12 cellular contexts compared by ENCODE assay signal in the genomic region with DNA sequence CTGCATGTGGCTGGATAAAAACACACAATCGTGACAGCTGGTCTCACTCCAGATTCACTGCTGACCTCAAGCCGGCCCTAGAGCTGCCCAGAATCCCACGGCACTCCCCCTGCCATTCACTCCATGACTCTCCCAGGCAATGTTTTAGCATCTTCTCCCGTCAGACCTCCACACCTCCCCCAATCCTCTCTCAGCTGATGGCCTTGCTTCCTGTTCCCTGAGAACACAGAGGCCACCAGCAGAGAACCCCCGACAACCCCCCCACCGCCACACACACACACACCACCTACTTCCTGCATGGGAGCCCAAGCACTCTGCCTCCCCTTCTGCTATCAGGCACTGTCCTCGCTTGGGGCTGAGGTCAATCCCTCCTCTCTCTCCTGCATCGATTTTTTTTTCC. TPM values are rescaled to one million over a fixed set of nuclear protein-coding genes. Genes with fewer than 3 reads are reported as not detected.
DNase-seq lines count a peak whose midpoint lies in the region; ATAC-seq, FAIRE-seq and TF ChIP-seq lines count a peak whose summit lies in the region.
"Had no signal": no experiment of that assay in that cellular context is flagged by ENCODE, and none has a peak within 500 bp of the region (broad histone marks: within the 10 kb centered on the region; RNA-seq: fewer than 3 reads in every experiment).

No MANE protein-coding gene starts in this region.

- TF ChIP-seq POLR2A in IMR-90 (IDR thresholded peaks at IDR 0.05; ENCODE audit: low read depth, low read length) (no peak), K562 (conservative IDR thresholded peaks at IDR 0.05) (no peak)

- POLR2A ChIA-PET in IMR-90 (lab: Charles Lee; ENCODE audit: unreplicated experiment): no interaction called here
- POLR2A ChIA-PET in K562 (lab: Yijun Ruan, JAX): interaction anchor here (0.5 to 1.3 kb wide), 8 partner anchors 8 to 1190 kb away, joined by 3 to 5 read pairs (median 3); no protein-coding TSS in a partner anchor

- H2BK15ac ChIP-seq in IMR-90 (ENCODE audit: low read depth, low read length): no peak overlapping the region

- no peak overlapping the region for H2BK120ac ChIP-seq in IMR-90 (ENCODE audit: low read depth, low read length)

- no TSS peak for BruUV-seq in IMR-90 (replicated peaks; lab: Mats Ljungman, UMichigan)
- no TSS peak for BruUV-seq in K562 (replicated peaks; lab: Mats Ljungman, UMichigan)

- TF ChIP-seq RAD21 in IMR-90 (IDR thresholded peaks at IDR 0.05; ENCODE audit: low read length): no peak
- TF ChIP-seq RAD21 in K562 (CRISPR knock-in tag; conservative IDR thresholded peaks at IDR 0.05 in 1 of 2, IDR thresholded peaks at IDR 0.05 in 1 of 2): no peak

- ATAC-seq in IMR-90 (ENCODE audit: low read depth): no peak
- no peak for ATAC-seq in K562
- no peak for ATAC-seq in lower lobe of right lung
- no peak for ATAC-seq in HG02885 (IDR thresholded peaks at IDR 0.05; ENCODE audit: poor library complexity, unreplicated experiment)
- ATAC-seq: activated T-helper 17 cell treated with anti-CD3 and anti-CD28 coated beads, Interleukin-2, amount 50 U/mL, for 72 hours had no signal

- no peak overlapping the region for H3K56ac ChIP-seq in IMR-90 (ENCODE audit: extremely low read depth, insufficient read depth, low read length)

- H3K14ac ChIP-seq in IMR-90 (replicated peaks; ENCODE audit: low read depth, low read length): no peak overlapping the region

- H2AK9ac ChIP-seq in IMR-90 (replicated peaks; ENCODE audit: low read depth, low read length, poor library complexity): no peak overlapping the region

- H3K4me2 ChIP-seq in BLaER1 treated with 17β-estradiol and CSF1 and Interleukin-3, amounts not matched to agents 10 nM and 100 nM: peak overlapping the region in 10 of 11 experiments; percentile 4 to 77 (median 58); a peak in 19 of 22 replicates
- H3K4me2 ChIP-seq in IMR-90 (ENCODE audit: low read depth, low read length) (0 out of 2 replicates have a peak overlapping the region, but pooled peaks have one; percentile 4), K562 (ENCODE audit: insufficient read depth, low read length) (no peak overlapping the region)

- no peak overlapping the region for H2BK20ac ChIP-seq in IMR-90 (ENCODE audit: low read depth, low read length)

- H3K27me3 ChIP-seq in BLaER1 treated with 17β-estradiol and CSF1 and Interleukin-3, amounts not matched to agents 10 nM and 100 nM: no peaks in the 10 kb centered on the region
- H3K27me3 ChIP-seq in IMR-90 (ENCODE audit: control insufficient read depth, insufficient read depth, low read length) (no peaks in the 10 kb centered on the region), K562 (ENCODE audit: control insufficient read depth in 2 of 2, insufficient read depth in 2 of 2, low read length in 2 of 2) (no peaks in the 10 kb centered on the region), lower lobe of right lung (ENCODE audit: low read depth) (no peaks in the 10 kb centered on the region)

- H3K27ac ChIP-seq in BLaER1 treated with 17β-estradiol and CSF1 and Interleukin-3, amounts not matched to agents 10 nM and 100 nM: peak overlapping the region in 5 of 11 experiments; percentile 8 to 43 (median 22); a peak in 5 of 22 replicates
- H3K27ac ChIP-seq in IMR-90 (ENCODE audit: insufficient read depth, low read length): no peak overlapping the region
- H3K27ac ChIP-seq in K562 (ENCODE audit: extremely low read depth, low read depth, low read length): no peak overlapping the region
- H3K27ac ChIP-seq in lower lobe of right lung: peak overlapping the region; percentile 36
- H3K27ac ChIP-seq: C4-2B had no signal

- H3K4ac ChIP-seq in IMR-90 (ENCODE audit: low read depth, low read length): no peak overlapping the region

- H3K9me1 ChIP-seq in IMR-90 (ENCODE audit: insufficient read depth, low read length): peaks cover 43% of the 10 kb centered on the region
- H3K9me1 ChIP-seq in K562 (ENCODE audit: control insufficient read depth, insufficient read depth, low read length): peaks cover 6% of the 10 kb centered on the region

- DNase-seq in IMR-90 (peak; percentile 61), K562 (ENCODE audit: extremely low read depth in 1 of 4, low spot score in 3 of 4) (peak in 3 of 4 experiments; percentile 40 to 52 (median 45)), lower lobe of right lung (no peak), OCI-M1 (lab: John Stamatoyannopoulos, UW) (no peak), 8988T (no peak)
- DNase-seq in activated naive CD4-positive, alpha-beta T cell (lab: John Stamatoyannopoulos, UW): no peak
- DNase-seq: NCI-H1105 had no signal

- TF ChIP-seq EP300 in K562 (IDR thresholded peaks at IDR 0.05; ENCODE audit: low read length): no peak

- H3K9ac ChIP-seq in BLaER1 treated with 17β-estradiol and CSF1 and Interleukin-3, amounts not matched to agents 10 nM and 100 nM: peak overlapping the region in 3 of 11 experiments; percentile 5 to 21 (median 5); a peak in 6 of 22 replicates
- H3K9ac ChIP-seq in IMR-90 (ENCODE audit: low read depth, low read length) (no peak overlapping the region), K562 (ENCODE audit: insufficient read depth in 1 of 2, low read depth in 2 of 2, low read length in 2 of 2) (peak overlapping the region in 1 of 2 experiments; percentile 49; a peak in 1 of 4 replicates)

- H2AFZ ChIP-seq in IMR-90 (replicated peaks; ENCODE audit: low read length, poor library complexity) (no peak overlapping the region), K562 (ENCODE audit: low read depth, low read length) (no peak overlapping the region)

- no peak overlapping the region; a peak in 1 of 4 replicates for H4K8ac ChIP-seq in IMR-90 (ENCODE audit: low read depth in 2 of 2, low read length in 2 of 2)

- H4K91ac ChIP-seq in IMR-90 (ENCODE audit: insufficient read depth, low read depth, low read length): no peak overlapping the region; the same call in 1 of the 2 replicates

- dilution Hi-C loops in IMR-90 (cut with HindIII; ENCODE audit: low sequenced_read_pairs, unreplicated experiment): no loop called here

- peak overlapping the region; percentile 50 for H2BK5ac ChIP-seq in IMR-90 (ENCODE audit: low read depth, low read length, poor library complexity, severe bottlenecking)

- H3K4me1 ChIP-seq in BLaER1 treated with 17β-estradiol and CSF1 and Interleukin-3, amounts not matched to agents 10 nM and 100 nM: peaks cover 32 to 56% (median 40%) of the 10 kb centered on the region in 10 experiments
- H3K4me1 ChIP-seq in IMR-90 (ENCODE audit: control insufficient read depth, insufficient read depth, low read length) (peaks cover 36% of the 10 kb centered on the region), K562 (replicated peaks in 1 of 2; ENCODE audit: control insufficient read depth in 2 of 2, insufficient read depth in 2 of 2, low read length in 2 of 2) (peaks cover 25 to 45% of the 10 kb centered on the region in 2 experiments), lower lobe of right lung (peaks cover 83% of the 10 kb centered on the region)

- no peak for FAIRE-seq in K562 (lab: Jason Lieb, UNC)

- H4K20me1 ChIP-seq in BLaER1 treated with 17β-estradiol and CSF1 and Interleukin-3, amounts not matched to agents 10 nM and 100 nM: peaks cover 0 to 57% (median 3%) of the 10 kb centered on the region in 11 experiments; a peak in 8 of 22 replicates
- H4K20me1 ChIP-seq in IMR-90 (ENCODE audit: insufficient read depth, low read length): peaks cover 68% of the 10 kb centered on the region
- H4K20me1 ChIP-seq in K562 (replicated peaks; ENCODE audit: control insufficient read depth, insufficient read depth, low read length): peaks cover 14% of the 10 kb centered on the region

- H3K79me1 ChIP-seq in IMR-90 (ENCODE audit: low read depth in 1 of 2, low read length in 2 of 2): peaks cover 26 to 77% of the 10 kb centered on the region in 2 experiments

- intact Hi-C loops in IMR-90 (cut with micrococcal nuclease) (no loop called here), K562 (cut with micrococcal nuclease) (no loop called here), lower lobe of right lung (cut with DNase I) (no loop called here)

- peaks cover 9% of the 10 kb centered on the region; the same call in 2 of the 3 replicates for H3K79me2 ChIP-seq in K562 (ENCODE audit: control insufficient read depth, insufficient read depth, low read length)

- peaks cover 51 to 83% (median 68%) of the 10 kb centered on the region in 11 experiments for H3K36me3 ChIP-seq in BLaER1 treated with 17β-estradiol and CSF1 and Interleukin-3, amounts not matched to agents 10 nM and 100 nM
- H3K36me3 ChIP-seq in IMR-90 (ENCODE audit: control insufficient read depth, insufficient read depth, low read length): peaks cover 74% of the 10 kb centered on the region
- H3K36me3 ChIP-seq in K562 (ENCODE audit: control insufficient read depth, insufficient read depth, low read length): peaks cover 88% of the 10 kb centered on the region
- peaks cover 79% of the 10 kb centered on the region for H3K36me3 ChIP-seq in lower lobe of right lung

- no peak for TF ChIP-seq CTCF in IMR-90 (conservative IDR thresholded peaks at IDR 0.05; ENCODE audit: low read depth, low read length)
- no peak for TF ChIP-seq CTCF in K562 (IDR thresholded peaks at IDR 0.05 in 2 of 3, conservative IDR thresholded peaks at IDR 0.05 in 1 of 3; ENCODE audit: insufficient read depth in 2 of 3, low read depth in 1 of 3, low read length in 3 of 3)
- no peak for TF ChIP-seq CTCF in lower lobe of right lung (IDR thresholded peaks at IDR 0.05)

- no peak overlapping the region for H4K5ac ChIP-seq in IMR-90 (ENCODE audit: low read depth, low read length)

- CTCF ChIA-PET in IMR-90 (lab: Yijun Ruan, JAX) (no interaction called here), K562 (lab: Yijun Ruan, JAX; ENCODE audit: low intra/inter-chr PET ratio) (no interaction called here)

- no peak overlapping the region for H3K18ac ChIP-seq in IMR-90 (ENCODE audit: low read depth, low read length)

- no peaks in the 10 kb centered on the region for H3K9me3 ChIP-seq in BLaER1 treated with 17β-estradiol and CSF1 and Interleukin-3, amounts not matched to agents 10 nM and 100 nM (replicated peaks in 1 of 11)
- H3K9me3 ChIP-seq in IMR-90 (ENCODE audit: control insufficient read depth, insufficient read depth, low read length): no peaks in the 10 kb centered on the region
- H3K9me3 ChIP-seq in K562 (replicated peaks; ENCODE audit: control insufficient read depth, insufficient read depth, low read depth, low read length): no peaks in the 10 kb centered on the region
- H3K9me3 ChIP-seq in lower lobe of right lung: no peaks in the 10 kb centered on the region

- in situ Hi-C loops in IMR-90 (cut with MboI; ENCODE audit: low sequenced_read_pairs) (no loop called here), K562 (cut with MboI) (no loop called here)

- no peak overlapping the region for H2AK5ac ChIP-seq in IMR-90 (ENCODE audit: low read depth, low read length)

- H3K23ac ChIP-seq in IMR-90 (ENCODE audit: low read depth, low read length): no peak overlapping the region

- 16% methylated on average over 6 of the region's 8 CpGs; no CpG with 5 or more reads in 1 of the 2 experiments for WGBS in IMR-90 (ENCODE audit: extremely low coverage in 2 of 2, insufficient read length in 1 of 2), 2 experiments
- WGBS in K562 (ENCODE audit: insufficient coverage, low coverage, missing lambda C conversion rate): 24% methylated on average over 6 of the region's 8 CpGs

- H3K4me3 ChIP-seq in BLaER1 treated with 17β-estradiol and CSF1 and Interleukin-3, amounts not matched to agents 10 nM and 100 nM: no peak overlapping the region
- no peak overlapping the region for H3K4me3 ChIP-seq in IMR-90 (ENCODE audit: insufficient read depth, low read depth, low read length)
- no peak overlapping the region for H3K4me3 ChIP-seq in K562
- no peak overlapping the region for H3K4me3 ChIP-seq in lower lobe of right lung

RNA-seq across cellular contexts. Expression of gene TNKS1BP1, which starts 9.3 kb away (rescaled TPM):
- total RNA-seq in IMR-90 (2012; rRNA removed) (28.6 and 31.7 TPM in 2 replicates), K562 (2014; rRNA removed) (16.2 and 20.2 TPM in 2 replicates), K562 (2014; rRNA removed; fragmentation: Illumina TruSeq; extraction: Trizol) (10.9 and 11.2 TPM in 2 replicates), K562 (2015; rRNA removed; fragmentation: Illumina TruSeq; extraction: Trizol) (8.0 and 10.3 TPM in 2 replicates), K562 (2021) (35.0 and 47.2 TPM in 2 replicates), lower lobe of right lung (147 TPM)
- polyA plus RNA-seq in IMR-90 (2012; rRNA removed) (68.0 and 71.4 TPM in 2 replicates), K562 (2011; rRNA removed) (7.3 and 14.1 TPM in 2 replicates), K562 (2014; fragmentation: Illumina TruSeq; extraction: Trizol) (29.9 and 31.4 TPM in 2 replicates), K562 (2014; fragmentation: Nextera tagmentation; extraction: Ambion mirVana) (1 to 10 TPM; 1.1 to 1.2 TPM), K562 (2014; rRNA removed) (19.5 and 23.8 TPM in 2 replicates)
- polyA plus RNA-seq in IMR-90 (2012; cell fraction: cytosol; rRNA removed): 42.9 and 47.7 TPM in 2 replicates
- polyA plus RNA-seq in IMR-90 (2012; cell fraction: nucleus; rRNA removed; ENCODE audit: low replicate concordance): 157 and 165 TPM in 2 replicates
- total RNA-seq in K562 (2011; cell fraction: chromatin; rRNA removed; ENCODE audit: low replicate concordance): 28.6 and 47.8 TPM in 2 replicates
- total RNA-seq in K562 (2011; cell fraction: nucleolus; rRNA removed): 20.5 and 22.4 TPM in 2 replicates
- total RNA-seq in K562 (2011; cell fraction: nucleoplasm; rRNA removed): 30.6 and 31.7 TPM in 2 replicates
- 11.4 and 12.5 TPM in 2 replicates for polyA plus RNA-seq in K562 (2011; cell fraction: cytosol; rRNA removed)
- 34.2 and 50.1 TPM in 2 replicates for polyA plus RNA-seq in K562 (2011; cell fraction: nucleus; rRNA removed)
- polyA plus RNA-seq in K562 (2012): 17.5 and 28.9 TPM in 2 replicates
- polyA minus RNA-seq in K562 (2011; rRNA and poly(A)+ RNA removed): 13.6 and 14.5 TPM in 2 replicates
- 13.8 and 18.3 TPM in 2 replicates for polyA minus RNA-seq in K562 (2011; cell fraction: cytosol; rRNA and poly(A)+ RNA removed)
- 8.2 and 11.6 TPM in 2 replicates for polyA minus RNA-seq in K562 (2011; cell fraction: nucleus; rRNA and poly(A)+ RNA removed)

RNA-seq across cellular contexts. Expression of gene SSRP1, which starts 20.2 kb away (rescaled TPM):
- total RNA-seq in IMR-90 (2012; rRNA removed) (144 and 146 TPM in 2 replicates), K562 (2014; rRNA removed) (257 and 316 TPM in 2 replicates), K562 (2014; rRNA removed; fragmentation: Illumina TruSeq; extraction: Trizol) (216 and 243 TPM in 2 replicates), K562 (2015; rRNA removed; fragmentation: Illumina TruSeq; extraction: Trizol) (259 and 269 TPM in 2 replicates), K562 (2021) (224 and 245 TPM in 2 replicates), lower lobe of right lung (62.2 TPM)
- polyA plus RNA-seq in IMR-90 (2012; rRNA removed) (101 and 106 TPM in 2 replicates), K562 (2011; rRNA removed) (232 and 251 TPM in 2 replicates), K562 (2014; fragmentation: Illumina TruSeq; extraction: Trizol) (314 and 416 TPM in 2 replicates), K562 (2014; fragmentation: Nextera tagmentation; extraction: Ambion mirVana) (10 to 100 TPM; 91.1 to 96.0 TPM), K562 (2014; rRNA removed) (224 and 238 TPM in 2 replicates)
- polyA plus RNA-seq in IMR-90 (2012; cell fraction: cytosol; rRNA removed): 58.6 and 84.5 TPM in 2 replicates
- polyA plus RNA-seq in IMR-90 (2012; cell fraction: nucleus; rRNA removed; ENCODE audit: low replicate concordance): 41.6 and 70.5 TPM in 2 replicates
- 63.0 and 84.0 TPM in 2 replicates for total RNA-seq in K562 (2011; cell fraction: chromatin; rRNA removed; ENCODE audit: low replicate concordance)
- 50.7 and 51.9 TPM in 2 replicates for total RNA-seq in K562 (2011; cell fraction: nucleolus; rRNA removed)
- 52.0 and 58.5 TPM in 2 replicates for total RNA-seq in K562 (2011; cell fraction: nucleoplasm; rRNA removed)
- polyA plus RNA-seq in K562 (2011; cell fraction: cytosol; rRNA removed): 291 and 330 TPM in 2 replicates
- 122 and 133 TPM in 2 replicates for polyA plus RNA-seq in K562 (2011; cell fraction: nucleus; rRNA removed)
- polyA plus RNA-seq in K562 (2012): 172 and 211 TPM in 2 replicates
- 224 and 271 TPM in 2 replicates for polyA minus RNA-seq in K562 (2011; rRNA and poly(A)+ RNA removed)
- polyA minus RNA-seq in K562 (2011; cell fraction: cytosol; rRNA and poly(A)+ RNA removed): 164 and 173 TPM in 2 replicates
- polyA minus RNA-seq in K562 (2011; cell fraction: nucleus; rRNA and poly(A)+ RNA removed): 25.0 and 46.5 TPM in 2 replicates

RNA-seq across cellular contexts. Expression of gene P2RX3, which starts 22.7 kb away (rescaled TPM):
- total RNA-seq in IMR-90 (2012; rRNA removed) (not detected in 2 replicates), K562 (2014; rRNA removed) (not detected in 2 replicates), K562 (2014; rRNA removed; fragmentation: Illumina TruSeq; extraction: Trizol) (not detected in 2 replicates), K562 (2015; rRNA removed; fragmentation: Illumina TruSeq; extraction: Trizol) (not detected in 2 replicates), K562 (2021) (not detected in 2 replicates), lower lobe of right lung (not detected)
- polyA plus RNA-seq in IMR-90 (2012; rRNA removed) (not detected in 2 replicates), K562 (2011; rRNA removed) (not detected in 2 replicates), K562 (2014; fragmentation: Illumina TruSeq; extraction: Trizol) (not detected in 2 replicates), K562 (2014; fragmentation: Nextera tagmentation; extraction: Ambion mirVana) (not detected), K562 (2014; rRNA removed) (not detected in 2 replicates)
- not detected in 2 replicates for polyA plus RNA-seq in IMR-90 (2012; cell fraction: cytosol; rRNA removed)
- polyA plus RNA-seq in IMR-90 (2012; cell fraction: nucleus; rRNA removed; ENCODE audit: low replicate concordance): not detected in 2 replicates
- not detected in 2 replicates for total RNA-seq in K562 (2011; cell fraction: chromatin; rRNA removed; ENCODE audit: low replicate concordance)
- total RNA-seq in K562 (2011; cell fraction: nucleolus; rRNA removed): not detected in 2 replicates
- not detected in 2 replicates for total RNA-seq in K562 (2011; cell fraction: nucleoplasm; rRNA removed)
- 0.07 TPM in 1 of 2 replicates, not detected in the other for polyA plus RNA-seq in K562 (2011; cell fraction: cytosol; rRNA removed)
- not detected in 2 replicates for polyA plus RNA-seq in K562 (2011; cell fraction: nucleus; rRNA removed)
- polyA plus RNA-seq in K562 (2012): not detected in 2 replicates
- polyA minus RNA-seq in K562 (2011; rRNA and poly(A)+ RNA removed): not detected in 2 replicates
- not detected in 2 replicates for polyA minus RNA-seq in K562 (2011; cell fraction: cytosol; rRNA and poly(A)+ RNA removed)
- polyA minus RNA-seq in K562 (2011; cell fraction: nucleus; rRNA and poly(A)+ RNA removed): not detected in 2 replicates
- total RNA-seq: activated T-helper 17 cell treated with anti-CD3 and anti-CD28 coated beads, Interleukin-2, amount 50 U/mL, for 72 hours; kidney epithelial cell had no signal

Comparison
In these comparisons a context has a peak if more than half of its experiments do, and no peak if none do; other contexts are left out.
1. DNase-seq: peak in IMR-90 (single experiment) and K562 (3 of 4); none in lower lobe of right lung (single experiment), OCI-M1 (single experiment), activated naive CD4-positive, alpha-beta T cell (0 of 4) and 8988T (single experiment).